Comparison of ENCODE assay signal across 8 cellular contexts in genomic region chr19:45952691-45953505, GRCh38. TPM values are rescaled to one million over a fixed set of nuclear protein-coding genes. Genes with fewer than 3 reads are reported as not detected.
DNase-seq lines count a peak whose midpoint lies in the region; ATAC-seq and TF ChIP-seq lines count a peak whose summit lies in the region.

No MANE protein-coding gene starts in this region.

- ATAC-seq in activated naive CD4-positive, alpha-beta T cell treated with anti-CD3 and anti-CD28 coated beads, Interleukin-2, amount 50 U/mL, for 72 hours: peak; percentile 64 to 75
- ATAC-seq in GM21717 (IDR thresholded peaks at IDR 0.05; ENCODE audit: unreplicated experiment): no peak

- peaks cover 5 to 14% of the 10 kb centered on the region in 2 donors for H3K9me3 Mint-ChIP-seq in activated naive CD4-positive, alpha-beta T cell treated with anti-CD3 and anti-CD28 coated beads, Interleukin-2, amount 50 U/mL, for 72 hours

- DNase-seq in NCI-H748 (lab: John Stamatoyannopoulos, UW; ENCODE audit: unreplicated experiment): peak; percentile 89
- DNase-seq in activated naive CD4-positive, alpha-beta T cell treated with anti-CD3 and anti-CD28 coated beads, Interleukin-2, amount 50 U/mL, for 72 hours (ENCODE audit: low spot score in 2 of 2): peak in 1 of 2 donors; percentile 44
- DNase-seq in hepatic stellate cell (ENCODE audit: low spot score): peak; percentile 57
- peak; percentile 45 for DNase-seq in stimulated activated CD4-positive, alpha-beta T cell treated with anti-CD3 and anti-CD28 coated beads, Interleukin-12 subunit alpha, Interleukin-12 subunit beta, amount 100 ng/mL, for 4 hours
- no peak for DNase-seq in OCI-M2 (lab: John Stamatoyannopoulos, UW; ENCODE audit: unreplicated experiment)
- DNase-seq in C1 segment of cervical spinal cord (lab: John Stamatoyannopoulos, UW): no peak

- H3K36me3 Mint-ChIP-seq in activated naive CD4-positive, alpha-beta T cell treated with anti-CD3 and anti-CD28 coated beads, Interleukin-2, amount 50 U/mL, for 72 hours: peaks cover 0 to 18% of the 10 kb centered on the region in 2 donors

- peak overlapping the region in 1 of 2 donors; percentile 74 for H3K27ac Mint-ChIP-seq in activated naive CD4-positive, alpha-beta T cell treated with anti-CD3 and anti-CD28 coated beads, Interleukin-2, amount 50 U/mL, for 72 hours

- TF ChIP-seq CTCF in GM12875 (IDR thresholded peaks at IDR 0.05; ENCODE audit: borderline replicate concordance, insufficient read depth, low read depth, low read length): no peak

- peak overlapping the region; percentile 34 for H3K4me3 ChIP-seq in GM12875 (ENCODE audit: low read depth, low read length)

RNA-seq across cellular contexts. Expression of gene NOVA2, which starts 20.8 kb away (rescaled TPM):
- under 1 TPM in 1 of 2 donors, not detected in 1; 0.08 TPM for total RNA-seq in activated naive CD4-positive, alpha-beta T cell treated with anti-CD3 and anti-CD28 coated beads, Interleukin-2, amount 50 U/mL, for 72 hours

RNA-seq across cellular contexts. Expression of gene NANOS2, which starts 38.3 kb away (rescaled TPM):
- not detected for total RNA-seq in activated naive CD4-positive, alpha-beta T cell treated with anti-CD3 and anti-CD28 coated beads, Interleukin-2, amount 50 U/mL, for 72 hours

RNA-seq across cellular contexts. Expression of gene CCDC61, which starts 42.4 kb away (rescaled TPM):
- total RNA-seq in activated naive CD4-positive, alpha-beta T cell treated with anti-CD3 and anti-CD28 coated beads, Interleukin-2, amount 50 U/mL, for 72 hours: 10 to 100 TPM; 29.3 to 34.4 TPM

RNA-seq across cellular contexts. Expression of gene MYPOP, which starts 50.5 kb away (rescaled TPM):
- total RNA-seq in activated naive CD4-positive, alpha-beta T cell treated with anti-CD3 and anti-CD28 coated beads, Interleukin-2, amount 50 U/mL, for 72 hours: 1 to 10 TPM; 8.3 to 9.1 TPM

Comparison
In these comparisons a context has a peak if more than half of its experiments do, and no peak if none do; other contexts are left out.
1. DNase-seq: peak in NCI-H748 (single experiment), hepatic stellate cell (single experiment) and stimulated activated CD4-positive, alpha-beta T cell treated with anti-CD3 and anti-CD28 coated beads, Interleukin-12 subunit alpha, Interleukin-12 subunit beta, amount 100 ng/mL, for 4 hours (single experiment); none in OCI-M2 (single experiment) and C1 segment of cervical spinal cord (0 of 14).